ENCODE assay signal across 3 cellular contexts in the genomic region with DNA sequence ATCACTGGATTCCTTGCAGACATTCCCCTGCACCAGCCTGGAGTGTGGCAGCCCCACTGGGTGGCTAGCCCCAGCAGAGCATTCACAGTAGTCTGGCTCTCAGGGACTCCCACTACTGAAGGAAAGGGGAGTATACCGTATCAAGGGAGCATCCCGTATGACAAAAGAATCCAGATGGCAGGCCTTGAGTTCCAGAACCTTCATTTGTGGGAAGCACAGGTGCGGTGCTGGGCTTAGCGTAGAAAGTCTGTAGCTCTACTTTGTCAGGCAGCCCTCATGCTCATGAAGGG.
TF ChIP-seq lines count a peak whose summit lies in the region.

No MANE protein-coding gene starts in this region.

TF ChIP-seq in HepG2, 621 proteins besides CTCF, POLR2A, EP300 and RAD21 (continued from another document):
- TF ChIP-seq DMAP1 (CRISPR knock-in tag; IDR thresholded peaks at IDR 0.05): no peak
- TF ChIP-seq GZF1 (CRISPR knock-in tag; IDR thresholded peaks at IDR 0.05): no peak
- TF ChIP-seq SRF (IDR thresholded peaks at IDR 0.05; ENCODE audit: low read depth, low read length): no peak
- TF ChIP-seq CAMTA2 (CRISPR knock-in tag; IDR thresholded peaks at IDR 0.05; ENCODE audit: borderline replicate concordance): no peak
- no peak for TF ChIP-seq ZNF101 (CRISPR knock-in tag; IDR thresholded peaks at IDR 0.05; ENCODE audit: borderline replicate concordance, low read depth)
- no peak for TF ChIP-seq ZZZ3 (CRISPR knock-in tag; IDR thresholded peaks at IDR 0.05; ENCODE audit: borderline replicate concordance)
- TF ChIP-seq, protein P1, sequence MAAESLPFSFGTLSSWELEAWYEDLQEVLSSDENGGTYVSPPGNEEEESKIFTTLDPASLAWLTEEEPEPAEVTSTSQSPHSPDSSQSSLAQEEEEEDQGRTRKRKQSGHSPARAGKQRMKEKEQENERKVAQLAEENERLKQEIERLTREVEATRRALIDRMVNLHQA (CRISPR knock-in tag; IDR thresholded peaks at IDR 0.05): no peak
TF ChIP-seq in HepG2: peak in this region for 0.

TF ChIP-seq in GM23338, 12 proteins besides CTCF, POLR2A, EP300 and RAD21 (continued from another document and continues in another):
- TF ChIP-seq ZNF331 (CRISPR knock-in tag; IDR thresholded peaks at IDR 0.05; ENCODE audit: low read depth): no peak
- TF ChIP-seq, protein P2, sequence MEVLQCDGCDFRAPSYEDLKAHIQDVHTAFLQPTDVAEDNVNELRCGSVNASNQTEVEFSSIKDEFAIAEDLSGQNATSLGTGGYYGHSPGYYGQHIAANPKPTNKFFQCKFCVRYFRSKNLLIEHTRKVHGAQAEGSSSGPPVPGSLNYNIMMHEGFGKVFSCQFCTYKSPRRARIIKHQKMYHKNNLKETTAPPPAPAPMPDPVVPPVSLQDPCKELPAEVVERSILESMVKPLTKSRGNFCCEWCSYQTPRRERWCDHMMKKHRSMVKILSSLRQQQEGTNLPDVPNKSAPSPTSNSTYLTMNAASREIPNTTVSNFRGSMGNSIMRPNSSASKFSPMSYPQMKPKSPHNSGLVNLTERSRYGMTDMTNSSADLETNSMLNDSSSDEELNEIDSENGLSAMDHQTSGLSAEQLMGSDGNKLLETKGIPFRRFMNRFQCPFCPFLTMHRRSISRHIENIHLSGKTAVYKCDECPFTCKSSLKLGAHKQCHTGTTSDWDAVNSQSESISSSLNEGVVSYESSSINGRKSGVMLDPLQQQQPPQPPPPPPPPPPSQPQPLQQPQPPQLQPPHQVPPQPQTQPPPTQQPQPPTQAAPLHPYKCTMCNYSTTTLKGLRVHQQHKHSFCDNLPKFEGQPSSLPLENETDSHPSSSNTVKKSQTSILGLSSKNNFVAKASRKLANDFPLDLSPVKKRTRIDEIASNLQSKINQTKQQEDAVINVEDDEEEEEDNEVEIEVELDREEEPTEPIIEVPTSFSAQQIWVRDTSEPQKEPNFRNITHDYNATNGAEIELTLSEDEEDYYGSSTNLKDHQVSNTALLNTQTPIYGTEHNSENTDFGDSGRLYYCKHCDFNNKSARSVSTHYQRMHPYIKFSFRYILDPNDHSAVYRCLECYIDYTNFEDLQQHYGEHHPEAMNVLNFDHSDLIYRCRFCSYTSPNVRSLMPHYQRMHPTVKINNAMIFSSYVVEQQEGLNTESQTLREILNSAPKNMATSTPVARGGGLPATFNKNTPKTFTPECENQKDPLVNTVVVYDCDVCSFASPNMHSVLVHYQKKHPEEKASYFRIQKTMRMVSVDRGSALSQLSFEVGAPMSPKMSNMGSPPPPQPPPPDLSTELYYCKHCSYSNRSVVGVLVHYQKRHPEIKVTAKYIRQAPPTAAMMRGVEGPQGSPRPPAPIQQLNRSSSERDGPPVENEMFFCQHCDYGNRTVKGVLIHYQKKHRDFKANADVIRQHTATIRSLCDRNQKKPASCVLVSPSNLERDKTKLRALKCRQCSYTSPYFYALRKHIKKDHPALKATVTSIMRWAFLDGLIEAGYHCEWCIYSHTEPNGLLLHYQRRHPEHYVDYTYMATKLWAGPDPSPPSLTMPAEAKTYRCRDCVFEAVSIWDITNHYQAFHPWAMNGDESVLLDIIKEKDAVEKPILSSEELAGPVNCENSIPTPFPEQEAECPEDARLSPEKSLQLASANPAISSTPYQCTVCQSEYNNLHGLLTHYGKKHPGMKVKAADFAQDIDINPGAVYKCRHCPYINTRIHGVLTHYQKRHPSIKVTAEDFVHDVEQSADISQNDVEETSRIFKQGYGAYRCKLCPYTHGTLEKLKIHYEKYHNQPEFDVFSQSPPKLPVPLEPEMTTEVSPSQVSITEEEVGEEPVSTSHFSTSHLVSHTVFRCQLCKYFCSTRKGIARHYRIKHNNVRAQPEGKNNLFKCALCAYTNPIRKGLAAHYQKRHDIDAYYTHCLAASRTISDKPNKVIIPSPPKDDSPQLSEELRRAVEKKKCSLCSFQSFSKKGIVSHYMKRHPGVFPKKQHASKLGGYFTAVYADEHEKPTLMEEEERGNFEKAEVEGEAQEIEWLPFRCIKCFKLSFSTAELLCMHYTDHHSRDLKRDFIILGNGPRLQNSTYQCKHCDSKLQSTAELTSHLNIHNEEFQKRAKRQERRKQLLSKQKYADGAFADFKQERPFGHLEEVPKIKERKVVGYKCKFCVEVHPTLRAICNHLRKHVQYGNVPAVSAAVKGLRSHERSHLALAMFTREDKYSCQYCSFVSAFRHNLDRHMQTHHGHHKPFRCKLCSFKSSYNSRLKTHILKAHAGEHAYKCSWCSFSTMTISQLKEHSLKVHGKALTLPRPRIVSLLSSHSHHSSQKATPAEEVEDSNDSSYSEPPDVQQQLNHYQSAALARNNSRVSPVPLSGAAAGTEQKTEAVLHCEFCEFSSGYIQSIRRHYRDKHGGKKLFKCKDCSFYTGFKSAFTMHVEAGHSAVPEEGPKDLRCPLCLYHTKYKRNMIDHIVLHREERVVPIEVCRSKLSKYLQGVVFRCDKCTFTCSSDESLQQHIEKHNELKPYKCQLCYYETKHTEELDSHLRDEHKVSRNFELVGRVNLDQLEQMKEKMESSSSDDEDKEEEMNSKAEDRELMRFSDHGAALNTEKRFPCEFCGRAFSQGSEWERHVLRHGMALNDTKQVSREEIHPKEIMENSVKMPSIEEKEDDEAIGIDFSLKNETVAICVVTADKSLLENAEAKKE (CRISPR knock-in tag; IDR thresholded peaks at IDR 0.05): no peak
- TF ChIP-seq, protein P3, sequence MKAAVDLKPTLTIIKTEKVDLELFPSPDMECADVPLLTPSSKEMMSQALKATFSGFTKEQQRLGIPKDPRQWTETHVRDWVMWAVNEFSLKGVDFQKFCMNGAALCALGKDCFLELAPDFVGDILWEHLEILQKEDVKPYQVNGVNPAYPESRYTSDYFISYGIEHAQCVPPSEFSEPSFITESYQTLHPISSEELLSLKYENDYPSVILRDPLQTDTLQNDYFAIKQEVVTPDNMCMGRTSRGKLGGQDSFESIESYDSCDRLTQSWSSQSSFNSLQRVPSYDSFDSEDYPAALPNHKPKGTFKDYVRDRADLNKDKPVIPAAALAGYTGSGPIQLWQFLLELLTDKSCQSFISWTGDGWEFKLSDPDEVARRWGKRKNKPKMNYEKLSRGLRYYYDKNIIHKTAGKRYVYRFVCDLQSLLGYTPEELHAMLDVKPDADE (IDR thresholded peaks at IDR 0.05): no peak
- TF ChIP-seq CREB1 (CRISPR knock-in tag; IDR thresholded peaks at IDR 0.05; ENCODE audit: low read depth): no peak
- no peak for TF ChIP-seq POLR2AphosphoS5 (IDR thresholded peaks at IDR 0.05; ENCODE audit: low read depth)
- no peak for TF ChIP-seq EZH2phosphoT487 (IDR thresholded peaks at IDR 0.05; ENCODE audit: unreplicated experiment)
- no peak for TF ChIP-seq EZH2 (IDR thresholded peaks at IDR 0.05; ENCODE audit: low read depth, unreplicated experiment)
- no peak for TF ChIP-seq NANOG (IDR thresholded peaks at IDR 0.05; ENCODE audit: borderline replicate concordance)

TF ChIP-seq in WTC11, 78 proteins besides CTCF, POLR2A, EP300 and RAD21 (continued from another document):
- TF ChIP-seq, protein P4, sequence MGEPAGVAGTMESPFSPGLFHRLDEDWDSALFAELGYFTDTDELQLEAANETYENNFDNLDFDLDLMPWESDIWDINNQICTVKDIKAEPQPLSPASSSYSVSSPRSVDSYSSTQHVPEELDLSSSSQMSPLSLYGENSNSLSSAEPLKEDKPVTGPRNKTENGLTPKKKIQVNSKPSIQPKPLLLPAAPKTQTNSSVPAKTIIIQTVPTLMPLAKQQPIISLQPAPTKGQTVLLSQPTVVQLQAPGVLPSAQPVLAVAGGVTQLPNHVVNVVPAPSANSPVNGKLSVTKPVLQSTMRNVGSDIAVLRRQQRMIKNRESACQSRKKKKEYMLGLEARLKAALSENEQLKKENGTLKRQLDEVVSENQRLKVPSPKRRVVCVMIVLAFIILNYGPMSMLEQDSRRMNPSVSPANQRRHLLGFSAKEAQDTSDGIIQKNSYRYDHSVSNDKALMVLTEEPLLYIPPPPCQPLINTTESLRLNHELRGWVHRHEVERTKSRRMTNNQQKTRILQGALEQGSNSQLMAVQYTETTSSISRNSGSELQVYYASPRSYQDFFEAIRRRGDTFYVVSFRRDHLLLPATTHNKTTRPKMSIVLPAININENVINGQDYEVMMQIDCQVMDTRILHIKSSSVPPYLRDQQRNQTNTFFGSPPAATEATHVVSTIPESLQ (CRISPR knock-in tag; IDR thresholded peaks at IDR 0.05): no peak
- TF ChIP-seq, protein P5, sequence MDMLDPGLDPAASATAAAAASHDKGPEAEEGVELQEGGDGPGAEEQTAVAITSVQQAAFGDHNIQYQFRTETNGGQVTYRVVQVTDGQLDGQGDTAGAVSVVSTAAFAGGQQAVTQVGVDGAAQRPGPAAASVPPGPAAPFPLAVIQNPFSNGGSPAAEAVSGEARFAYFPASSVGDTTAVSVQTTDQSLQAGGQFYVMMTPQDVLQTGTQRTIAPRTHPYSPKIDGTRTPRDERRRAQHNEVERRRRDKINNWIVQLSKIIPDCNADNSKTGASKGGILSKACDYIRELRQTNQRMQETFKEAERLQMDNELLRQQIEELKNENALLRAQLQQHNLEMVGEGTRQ (CRISPR knock-in tag; IDR thresholded peaks at IDR 0.05): no peak
- no peak for TF ChIP-seq IRF2 (CRISPR knock-in tag; IDR thresholded peaks at IDR 0.05; ENCODE audit: borderline replicate concordance, low read depth)
- no peak for TF ChIP-seq ESRRA (CRISPR knock-in tag; IDR thresholded peaks at IDR 0.05; ENCODE audit: borderline replicate concordance)
- no peak for TF ChIP-seq CBFB (CRISPR knock-in tag; IDR thresholded peaks at IDR 0.05; ENCODE audit: low read depth)
- TF ChIP-seq NFE2L1 (CRISPR knock-in tag; IDR thresholded peaks at IDR 0.05): no peak
- TF ChIP-seq NR3C1 (CRISPR knock-in tag; conservative IDR thresholded peaks at IDR 0.05; ENCODE audit: low read depth): no peak
- no peak for TF ChIP-seq SOX15 (CRISPR knock-in tag; IDR thresholded peaks at IDR 0.05)
- TF ChIP-seq CREM (CRISPR knock-in tag; IDR thresholded peaks at IDR 0.05): no peak
- TF ChIP-seq TCF7 (CRISPR knock-in tag; IDR thresholded peaks at IDR 0.05; ENCODE audit: low read depth): no peak
